Comparison of ENCODE assay signal across 11 cellular contexts in genomic region chr6:3403244-3404154, GRCh38. TPM values are rescaled to one million over a fixed set of nuclear protein-coding genes. Genes with fewer than 3 reads are reported as not detected.
A peak's percentile ranks its signal among the peaks of the same experiment; 100 is the strongest.
DNase-seq lines count a peak whose midpoint lies in the region; ATAC-seq and TF ChIP-seq lines count a peak whose summit lies in the region.
"Had no signal": no experiment of that assay in that cellular context is flagged by ENCODE, and none has a peak within 500 bp of the region (broad histone marks: within the 10 kb centered on the region; RNA-seq: fewer than 3 reads in every experiment).

No MANE protein-coding gene starts in this region.

- no peak for TF ChIP-seq CTCF in epithelial cell of esophagus (IDR thresholded peaks at IDR 0.05; ENCODE audit: insufficient read depth, low read depth, low read length, missing control alignments)
- TF ChIP-seq CTCF in osteocyte (IDR thresholded peaks at IDR 0.05), result no peak
- TF ChIP-seq CTCF in activated CD8-positive, alpha-beta T cell treated with anti-CD3 and anti-CD28 coated beads for 36 hours (IDR thresholded peaks at IDR 0.05), result no peak

- CTCF ChIA-PET in activated CD8-positive, alpha-beta T cell treated with anti-CD3 and anti-CD28 coated beads for 36 hours (lab: Charles Lee), result no interaction called here

- H3K4me1 Mint-ChIP-seq in osteocyte (ENCODE audit: unreplicated experiment), result peaks cover 27% of the 10 kb centered on the region
- no peaks in the 10 kb centered on the region for H3K4me1 Mint-ChIP-seq in activated CD8-positive, alpha-beta T cell treated with anti-CD3 and anti-CD28 coated beads for 36 hours (ENCODE audit: low read depth)
- H3K4me1 Mint-ChIP-seq: activated CD4-positive, alpha-beta T cell treated with anti-CD3 and anti-CD28 coated beads, Interleukin-2, amount 10 ng/mL, durations not matched to agents 7 days and 5 days; stimulated activated naive CD8-positive, alpha-beta T cell treated with anti-CD3 and anti-CD28 coated beads, Interleukin-15, amount 100 ng/mL, for 72 hours had no signal

- H3K4me3 ChIP-seq in epithelial cell of esophagus (ENCODE audit: low read length), result no peak overlapping the region
- H3K4me3 ChIP-seq in mucosa of rectum (ENCODE audit: low read length in 2 of 2), result no peak overlapping the region
- H3K4me3 ChIP-seq: BLaER1 had no signal

- no peaks in the 10 kb centered on the region for H3K27me3 Mint-ChIP-seq in osteocyte (ENCODE audit: unreplicated experiment)
- no peaks in the 10 kb centered on the region for H3K27me3 Mint-ChIP-seq in activated CD8-positive, alpha-beta T cell treated with anti-CD3 and anti-CD28 coated beads for 36 hours
- H3K27me3 Mint-ChIP-seq: activated CD4-positive, alpha-beta T cell treated with anti-CD3 and anti-CD28 coated beads, Interleukin-2, amount 10 ng/mL, durations not matched to agents 7 days and 5 days; stimulated activated naive CD8-positive, alpha-beta T cell treated with anti-CD3 and anti-CD28 coated beads, Interleukin-15, amount 100 ng/mL, for 72 hours had no signal

- DNase-seq in Caki2 (ENCODE audit: low read depth) (peak; percentile 84), NCI-H526 treated with DMSO at 0.1 percent for 48 hours (lab: John Stamatoyannopoulos, UW) (peak; percentile 72), epithelial cell of esophagus (ENCODE audit: low read depth) (peak; percentile 92), NCI-H1436 treated with DMSO at 0.1 percent for 48 hours (lab: John Stamatoyannopoulos, UW) (no peak), osteocyte (ENCODE audit: extremely low spot score, unreplicated experiment) (no peak), activated gamma-delta T cell treated with Interleukin-2 at 50 U/mL for 16 hours (no peak)
- no peak for DNase-seq in activated CD8-positive, alpha-beta T cell treated with anti-CD3 and anti-CD28 coated beads for 36 hours
- DNase-seq: activated CD4-positive, alpha-beta T cell treated with anti-CD3 and anti-CD28 coated beads, Interleukin-2, amount 10 ng/mL, durations not matched to agents 7 days and 5 days; stimulated activated naive CD8-positive, alpha-beta T cell treated with anti-CD3 and anti-CD28 coated beads, Interleukin-15, amount 100 ng/mL, for 72 hours had no signal

- H3K9me3 Mint-ChIP-seq in osteocyte (ENCODE audit: unreplicated experiment), result no peaks in the 10 kb centered on the region
- H3K9me3 Mint-ChIP-seq in activated CD8-positive, alpha-beta T cell treated with anti-CD3 and anti-CD28 coated beads for 36 hours, result no peaks in the 10 kb centered on the region
- H3K9me3 Mint-ChIP-seq: activated CD4-positive, alpha-beta T cell treated with anti-CD3 and anti-CD28 coated beads, Interleukin-2, amount 10 ng/mL, durations not matched to agents 7 days and 5 days; stimulated activated naive CD8-positive, alpha-beta T cell treated with anti-CD3 and anti-CD28 coated beads, Interleukin-15, amount 100 ng/mL, for 72 hours had no signal

- peaks cover 56 to 83% of the 10 kb centered on the region in 2 donors for H3K4me1 ChIP-seq in mucosa of rectum (ENCODE audit: control insufficient read depth in 2 of 2, insufficient read depth in 2 of 2, low read length in 2 of 2)
- H3K4me1 ChIP-seq: BLaER1 had no signal

- H3K9ac ChIP-seq in mucosa of rectum (ENCODE audit: low read depth in 1 of 2, low read length in 2 of 2), result peak overlapping the region in 1 of 2 donors; percentile 16
- H3K9ac ChIP-seq: BLaER1 had no signal

- POLR2A ChIA-PET in activated CD8-positive, alpha-beta T cell treated with anti-CD3 and anti-CD28 coated beads for 36 hours (lab: Charles Lee), result no interaction called here

- no peak overlapping the region for H3K27ac Mint-ChIP-seq in osteocyte (ENCODE audit: unreplicated experiment)
- H3K27ac Mint-ChIP-seq in activated CD8-positive, alpha-beta T cell treated with anti-CD3 and anti-CD28 coated beads for 36 hours, result no peak overlapping the region
- H3K27ac Mint-ChIP-seq: activated CD4-positive, alpha-beta T cell treated with anti-CD3 and anti-CD28 coated beads, Interleukin-2, amount 10 ng/mL, durations not matched to agents 7 days and 5 days; stimulated activated naive CD8-positive, alpha-beta T cell treated with anti-CD3 and anti-CD28 coated beads, Interleukin-15, amount 100 ng/mL, for 72 hours had no signal

- no peaks in the 10 kb centered on the region for H3K9me3 ChIP-seq in mucosa of rectum (ENCODE audit: control insufficient read depth in 2 of 2, low read length in 2 of 2)
- H3K9me3 ChIP-seq: BLaER1 had no signal

- intact Hi-C loops in activated CD8-positive, alpha-beta T cell treated with anti-CD3 and anti-CD28 coated beads for 36 hours (cut with micrococcal nuclease), result no loop called here

- H3K36me3 Mint-ChIP-seq in osteocyte (ENCODE audit: unreplicated experiment), result peaks cover 9% of the 10 kb centered on the region
- H3K36me3 Mint-ChIP-seq in activated CD8-positive, alpha-beta T cell treated with anti-CD3 and anti-CD28 coated beads for 36 hours (ENCODE audit: low read depth), result no peaks in the 10 kb centered on the region

- H3K36me3 ChIP-seq in mucosa of rectum (ENCODE audit: control insufficient read depth in 2 of 2, insufficient read depth in 2 of 2, low read length in 2 of 2), result no peaks in the 10 kb centered on the region
- H3K36me3 ChIP-seq: BLaER1 had no signal

- peak overlapping the region; percentile 79 to 82 for H3K27ac ChIP-seq in mucosa of rectum (ENCODE audit: low read depth in 2 of 2, low read length in 2 of 2)
- H3K27ac ChIP-seq: BLaER1 had no signal

- in situ Hi-C loops in Caki2 (cut with HindIII; ENCODE audit: low pct_unique_long_range_greater_than_20kb, low sequenced_read_pairs), result no loop called here

- no peaks in the 10 kb centered on the region for H3K27me3 ChIP-seq in mucosa of rectum (ENCODE audit: control insufficient read depth in 2 of 2, insufficient read depth in 2 of 2, low read length in 2 of 2)
- H3K27me3 ChIP-seq: BLaER1 had no signal

- no peak for ATAC-seq in activated CD8-positive, alpha-beta T cell treated with anti-CD3 and anti-CD28 coated beads for 36 hours

- no peak overlapping the region for H3K4me3 Mint-ChIP-seq in osteocyte (ENCODE audit: unreplicated experiment)
- H3K4me3 Mint-ChIP-seq in activated CD8-positive, alpha-beta T cell treated with anti-CD3 and anti-CD28 coated beads for 36 hours, result no peak overlapping the region
- H3K4me3 Mint-ChIP-seq: activated CD4-positive, alpha-beta T cell treated with anti-CD3 and anti-CD28 coated beads, Interleukin-2, amount 10 ng/mL, durations not matched to agents 7 days and 5 days; stimulated activated naive CD8-positive, alpha-beta T cell treated with anti-CD3 and anti-CD28 coated beads, Interleukin-15, amount 100 ng/mL, for 72 hours had no signal

RNA-seq across cellular contexts. Expression of gene SLC22A23, which starts 53.4 kb away (rescaled TPM):
- total RNA-seq in Caki2 (2014; rRNA removed; shearing (Covaris generic); ENCODE audit: low replicate concordance), result 3.6 and 10.1 TPM in 2 replicates
- 10.2 and 10.4 TPM in 2 replicates for total RNA-seq in osteocyte
- total RNA-seq in activated CD8-positive, alpha-beta T cell treated with anti-CD3 and anti-CD28 coated beads for 36 hours, result under 1 TPM; 0.16 to 0.34 TPM

Comparison
In these comparisons a context has a peak if more than half of its experiments do, and no peak if none do; other contexts are left out.
1. DNase-seq: peak in Caki2 (single experiment), NCI-H526 treated with DMSO at 0.1 percent for 48 hours (single experiment) and epithelial cell of esophagus (single experiment); none in NCI-H1436 treated with DMSO at 0.1 percent for 48 hours (single experiment), osteocyte (single experiment), activated CD8-positive, alpha-beta T cell treated with anti-CD3 and anti-CD28 coated beads for 36 hours (single experiment) and activated gamma-delta T cell treated with Interleukin-2 at 50 U/mL for 16 hours (single experiment).